ENCODE assay signal across 13 cellular contexts in the genomic region with DNA sequence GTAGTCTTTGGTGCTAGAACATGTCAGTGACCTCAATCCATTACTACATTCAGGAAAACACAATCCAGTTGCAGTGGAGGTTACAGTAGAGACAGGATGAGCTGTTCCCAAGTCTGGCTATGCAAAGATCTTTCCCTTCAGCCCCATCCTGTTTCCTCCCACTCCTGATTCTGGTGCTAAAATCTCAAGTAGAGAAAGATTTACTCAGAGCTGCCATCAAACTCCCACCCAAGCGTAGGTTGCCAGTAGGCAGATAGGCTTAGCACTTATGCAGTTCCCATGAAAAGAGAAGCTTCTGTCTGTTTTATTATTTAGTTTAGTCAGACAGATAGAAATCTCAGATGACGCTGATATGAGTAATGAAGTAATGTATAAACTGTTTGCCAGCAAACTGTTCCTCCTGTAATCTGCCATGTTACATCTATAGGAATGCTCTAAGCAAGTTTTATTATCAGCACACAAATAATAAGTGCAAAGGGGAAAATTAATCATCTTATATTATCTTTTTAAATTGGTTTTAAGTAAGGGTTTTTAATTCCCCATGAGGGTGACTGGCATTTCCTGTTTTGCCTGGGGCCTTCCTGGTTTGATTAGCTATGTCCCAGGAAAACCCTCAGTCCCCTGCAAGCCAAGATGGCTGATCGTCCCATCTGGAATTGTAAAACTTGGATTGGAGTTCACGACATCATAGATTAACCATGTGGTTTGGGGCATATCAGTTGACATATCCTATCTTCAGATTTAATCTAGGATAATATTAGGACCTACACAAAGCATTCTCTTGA.
DNase-seq lines count a peak whose midpoint lies in the region; ATAC-seq and TF ChIP-seq lines count a peak whose summit lies in the region.
"Had no signal": no experiment of that assay in that cellular context is flagged by ENCODE, and none has a peak within 500 bp of the region (broad histone marks: within the 10 kb centered on the region; RNA-seq: fewer than 3 reads in every experiment).

No MANE protein-coding gene starts in this region.

- no peak for TF ChIP-seq POLR2A in spleen (IDR thresholded peaks at IDR 0.05)

- no peaks in the 10 kb centered on the region for H3K27me3 Mint-ChIP-seq in activated T-helper 2 cell treated with anti-CD3 and anti-CD28 coated beads, Interferon-gamma antibody, Interleukin-2, Interleukin-4, amounts not matched to agents 10 μg/mL and 5 μg/mL and 100 μg/mL, durations not matched to agents 14 hours and 24 hours and 36 hours (ENCODE audit: low read depth)

- H3K27ac Mint-ChIP-seq in activated T-helper 2 cell treated with anti-CD3 and anti-CD28 coated beads, Interferon-gamma antibody, Interleukin-2, Interleukin-4, amounts not matched to agents 10 μg/mL and 5 μg/mL and 100 μg/mL, durations not matched to agents 14 hours and 24 hours and 36 hours: no peak overlapping the region

- H3K4me3 ChIP-seq in spleen: no peak overlapping the region
- H3K4me3 ChIP-seq: heart right ventricle, psoas muscle had no signal

- no peaks in the 10 kb centered on the region for H3K9me3 Mint-ChIP-seq in activated T-helper 2 cell treated with anti-CD3 and anti-CD28 coated beads, Interferon-gamma antibody, Interleukin-2, Interleukin-4, amounts not matched to agents 10 μg/mL and 5 μg/mL and 100 μg/mL, durations not matched to agents 14 hours and 24 hours and 36 hours

- H3K9me3 ChIP-seq in spleen: no peaks in the 10 kb centered on the region
- H3K9me3 ChIP-seq: heart right ventricle, psoas muscle had no signal

- TF ChIP-seq CTCF in 22Rv1 (IDR thresholded peaks at IDR 0.05) (no peak), spleen (IDR thresholded peaks at IDR 0.05 in 8 of 11, conservative IDR thresholded peaks at IDR 0.05 in 3 of 11) (no peak)

- H3K4me1 ChIP-seq in spleen: no peaks in the 10 kb centered on the region
- H3K4me1 ChIP-seq: psoas muscle had no signal

- intact Hi-C loops in head of caudate nucleus (cut with DNase I): loop anchor here (10.0 kb wide), 1 partner anchor 193 kb away; the partner anchor contains the start of gene PLPPR4
- intact Hi-C loops in spleen (cut with DNase I; ENCODE audit: low total_unique reads): no loop called here
- intact Hi-C loops in activated T-helper 2 cell treated with anti-CD3 and anti-CD28 coated beads, Interferon-gamma antibody, Interleukin-2, Interleukin-4, amounts not matched to agents 10 μg/mL and 5 μg/mL and 100 μg/mL, durations not matched to agents 14 hours and 24 hours and 36 hours (cut with micrococcal nuclease): no loop called here

- peak; percentile 89 for DNase-seq in HCEC 1CT
- peak; percentile 69 for DNase-seq in T1000 (lab: John Stamatoyannopoulos, UW)
- peak in 34 of 42 donors; percentile 12 to 91 (median 59) for DNase-seq in head of caudate nucleus
- DNase-seq in NCI-H1436 treated with DMSO at 0.1 percent for 48 hours (lab: John Stamatoyannopoulos, UW): no peak
- DNase-seq in spleen: no peak
- no peak for DNase-seq in activated T-helper 2 cell treated with anti-CD3 and anti-CD28 coated beads, Interferon-gamma antibody, Interleukin-2, Interleukin-4, amounts not matched to agents 10 μg/mL and 5 μg/mL and 100 μg/mL, durations not matched to agents 14 hours and 24 hours and 36 hours (ENCODE audit: low spot score)
- DNase-seq: activated gamma-delta T cell, heart right ventricle, MM.1S, NCI-H510A treated with DMSO at 0.1 percent for 48 hours, psoas muscle had no signal

- ATAC-seq in GM19351 (IDR thresholded peaks at IDR 0.05; ENCODE audit: unreplicated experiment): no peak
- ATAC-seq: psoas muscle had no signal

- 83 to 93% (median 87%) methylated on average over 4 of the region's 4 CpGs for WGBS in spleen, 5 donors

- no peaks in the 10 kb centered on the region for H3K4me1 Mint-ChIP-seq in activated T-helper 2 cell treated with anti-CD3 and anti-CD28 coated beads, Interferon-gamma antibody, Interleukin-2, Interleukin-4, amounts not matched to agents 10 μg/mL and 5 μg/mL and 100 μg/mL, durations not matched to agents 14 hours and 24 hours and 36 hours (ENCODE audit: low read depth)

- H3K4me3 Mint-ChIP-seq in activated T-helper 2 cell treated with anti-CD3 and anti-CD28 coated beads, Interferon-gamma antibody, Interleukin-2, Interleukin-4, amounts not matched to agents 10 μg/mL and 5 μg/mL and 100 μg/mL, durations not matched to agents 14 hours and 24 hours and 36 hours (ENCODE audit: low read depth): no peak overlapping the region

- H3K27ac ChIP-seq in 22Rv1 (peak overlapping the region; percentile 71), spleen (no peak overlapping the region)
- H3K27ac ChIP-seq: psoas muscle had no signal

- H3K27me3 ChIP-seq in spleen (replicated peaks in 1 of 7): no peaks in the 10 kb centered on the region
- H3K27me3 ChIP-seq: heart right ventricle had no signal

- H3K36me3 Mint-ChIP-seq in activated T-helper 2 cell treated with anti-CD3 and anti-CD28 coated beads, Interferon-gamma antibody, Interleukin-2, Interleukin-4, amounts not matched to agents 10 μg/mL and 5 μg/mL and 100 μg/mL, durations not matched to agents 14 hours and 24 hours and 36 hours (ENCODE audit: low read depth): no peaks in the 10 kb centered on the region

- H3K36me3 ChIP-seq in spleen: no peaks in the 10 kb centered on the region
- H3K36me3 ChIP-seq: heart right ventricle had no signal

Comparison
In these comparisons a context has a peak if more than half of its experiments do, and no peak if none do; other contexts are left out.
1. DNase-seq: peak in HCEC 1CT (single experiment), T1000 (single experiment) and head of caudate nucleus (34 of 42); none in NCI-H1436 treated with DMSO at 0.1 percent for 48 hours (single experiment), spleen (single experiment) and activated T-helper 2 cell treated with anti-CD3 and anti-CD28 coated beads, Interferon-gamma antibody, Interleukin-2, Interleukin-4, amounts not matched to agents 10 μg/mL and 5 μg/mL and 100 μg/mL, durations not matched to agents 14 hours and 24 hours and 36 hours (single experiment).